In genomic region chr22:40637181-40638150, GRCh38 we compare ENCODE assay signal across 8 cellular contexts. TPM values are rescaled to one million over a fixed set of nuclear protein-coding genes. Genes with fewer than 3 reads are reported as not detected.
DNase-seq lines count a peak whose midpoint lies in the region; ATAC-seq, FAIRE-seq and TF ChIP-seq lines count a peak whose summit lies in the region.

No MANE protein-coding gene starts in this region.

- H3K9me3 ChIP-seq in T-helper 17 cell (ENCODE audit: control insufficient read depth, low read length, poor library complexity, severe bottlenecking) = no peaks in the 10 kb centered on the region

- TF ChIP-seq CTCF in GM12865 (IDR thresholded peaks at IDR 0.05; ENCODE audit: insufficient read depth, low read depth, low read length, missing control alignments) (no peak), brain microvascular endothelial cell (IDR thresholded peaks at IDR 0.05; ENCODE audit: low read depth, low read length, missing control alignments) (no peak)

- peak; percentile 47 for DNase-seq in GM12865 (ENCODE audit: low read depth)
- peak in 2 of 3 donors; percentile 35 to 43 for DNase-seq in T-helper 17 cell
- no peak for DNase-seq in brain microvascular endothelial cell
- peak; percentile 70 for DNase-seq in kidney tubule cell (ENCODE audit: low spot score)
- peak; percentile 49 for DNase-seq in stimulated activated CD4-positive, alpha-beta T cell treated with anti-CD3 and anti-CD28 coated beads, Interleukin-2, amount 100 ng/mL, for 4 hours (ENCODE audit: low read depth)
- DNase-seq in H54 (ENCODE audit: insufficient read length, low spot score) = no peak
- DNase-seq in epidermal melanocyte (ENCODE audit: insufficient read length, low spot score) = no peak

- no peaks in the 10 kb centered on the region for H3K27me3 ChIP-seq in brain microvascular endothelial cell (replicated peaks)

- no peaks in the 10 kb centered on the region for H3K27me3 Mint-ChIP-seq in T-helper 17 cell

- no peak for TF ChIP-seq POLR2A in H54 (IDR thresholded peaks at IDR 0.05; ENCODE audit: low read depth, low read length)

- no peaks in the 10 kb centered on the region for H3K36me3 ChIP-seq in brain microvascular endothelial cell (replicated peaks)

- peak overlapping the region; percentile 96 for H3K27ac Mint-ChIP-seq in T-helper 17 cell

- no peak for FAIRE-seq in H54 (lab: Jason Lieb, UNC)

- peak overlapping the region; percentile 67 for H3K27ac ChIP-seq in brain microvascular endothelial cell

- in situ Hi-C loops in brain microvascular endothelial cell (cut with HindIII; ENCODE audit: low pct_ligation_motif_present, low sequenced_read_pairs) = loop anchor here (25.0 kb wide), 1 partner anchor 100 kb away; no protein-coding TSS in a partner anchor

- H3K4me3 ChIP-seq in GM12865 (ENCODE audit: low read depth, low read length) (peak overlapping the region; percentile 64), brain microvascular endothelial cell (ENCODE audit: low read depth, low read length) (peak overlapping the region; percentile 77)

- H3K36me3 Mint-ChIP-seq in T-helper 17 cell (ENCODE audit: low read depth) = peaks cover 6% of the 10 kb centered on the region

- peak overlapping the region; percentile 97 for H3K4me3 Mint-ChIP-seq in T-helper 17 cell

- H3K4me1 Mint-ChIP-seq in T-helper 17 cell = peaks cover 25% of the 10 kb centered on the region

- ATAC-seq in HG03196 (IDR thresholded peaks at IDR 0.05; ENCODE audit: unreplicated experiment) (peak; percentile 11), T-helper 17 cell (peak; percentile 31)

RNA-seq across cellular contexts. Expression of gene MRTFA, which starts 0.9 kb away (rescaled TPM):
- 10 to 100 TPM; 70.1 to 71.5 TPM for total RNA-seq in T-helper 17 cell

RNA-seq across cellular contexts. Expression of gene MCHR1, which starts 41.8 kb away (rescaled TPM):
- not detected for total RNA-seq in T-helper 17 cell

Comparison
In these comparisons a context has a peak if more than half of its experiments do, and no peak if none do; other contexts are left out.
1. DNase-seq: peak in GM12865 (single experiment), T-helper 17 cell (2 of 3), kidney tubule cell (single experiment) and stimulated activated CD4-positive, alpha-beta T cell treated with anti-CD3 and anti-CD28 coated beads, Interleukin-2, amount 100 ng/mL, for 4 hours (single experiment); none in brain microvascular endothelial cell (single experiment), H54 (single experiment) and epidermal melanocyte (single experiment).